In the genomic region with DNA sequence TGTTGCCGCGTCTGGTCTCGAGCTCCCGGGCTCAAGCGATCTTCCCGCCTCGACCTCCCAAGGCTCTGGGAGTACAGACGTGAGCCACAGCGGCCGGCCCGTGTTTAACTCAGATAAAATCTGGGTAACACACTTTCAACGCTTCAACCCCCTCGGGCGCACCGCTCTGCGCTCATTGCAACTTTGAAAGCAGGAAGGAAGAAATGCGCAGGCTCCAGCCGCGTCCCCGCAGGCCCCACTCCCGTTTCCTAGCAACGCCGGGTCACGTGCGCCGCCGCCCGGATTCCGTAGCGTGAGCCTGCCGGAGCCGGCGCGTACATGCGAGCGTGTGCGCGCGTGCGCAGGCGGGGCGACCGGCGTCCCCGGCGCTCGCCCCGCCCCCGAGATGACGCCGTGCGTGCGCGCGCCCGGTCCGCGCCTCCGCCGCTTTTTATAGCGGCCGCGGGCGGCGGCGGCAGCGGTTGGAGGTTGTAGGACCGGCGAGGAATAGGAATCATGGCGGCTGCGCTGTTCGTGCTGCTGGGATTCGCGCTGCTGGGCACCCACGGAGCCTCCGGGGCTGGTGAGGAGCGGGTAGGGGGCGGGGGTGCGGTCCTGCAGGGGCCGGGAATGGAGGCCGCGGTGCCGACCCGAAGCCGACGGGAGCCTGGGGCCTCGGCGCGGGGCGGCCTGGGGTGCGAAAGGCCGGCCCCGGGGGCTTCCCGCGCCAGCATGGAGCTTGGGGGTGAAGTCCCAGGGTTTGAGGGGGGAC, we compare ENCODE assay signal across 8 cellular contexts.
DNase-seq lines count a peak whose midpoint lies in the region; ATAC-seq and FAIRE-seq lines count a peak whose summit lies in the region.

TSS of gene BSG (plus strand) at position 457 of the 751 bp plus-strand sequence. CDS start at position 496, 39 bp downstream.

- FAIRE-seq in GM19239 (lab: Jason Lieb, UNC) = peak; percentile 97

- ATAC-seq in HG03457 (IDR thresholded peaks at IDR 0.05; ENCODE audit: unreplicated experiment) = peak; percentile 63

- DNase-seq in AML-193 (lab: John Stamatoyannopoulos, UW) (peak; percentile 94), GM19239 (ENCODE audit: insufficient read length, low spot score) (peak; percentile 98), NCI-H524 treated with DMSO at 0.1 percent for 48 hours (lab: John Stamatoyannopoulos, UW) (peak; percentile 70), kidney tubule cell (ENCODE audit: low spot score) (peak; percentile 98)
- DNase-seq in activated CD4-positive, alpha-beta T cell treated with anti-CD3 and anti-CD28 coated beads for 4 hours = peak; percentile 97 to 98
- DNase-seq in stimulated activated CD4-positive, alpha-beta T cell treated with anti-CD3 and anti-CD28 coated beads, Interleukin-1b, Interleukin-23, amount 100 ng/mL, for 24 hours (ENCODE audit: low read depth in 4 of 4, low spot score in 1 of 4) = peak; percentile 95 to 98 (median 97)

- H3K27ac ChIP-seq in cingulate gyrus (ENCODE audit: low read depth, low read length) = peak within 1 kb of the TSS; percentile 79

Comparison
In these comparisons a context has a peak if more than half of its experiments do, and no peak if none do; other contexts are left out.
1. Peak in every context shown above with its lines: DNase-seq, ATAC-seq and H3K27ac ChIP-seq.